25 cellular contexts compared by ENCODE assay signal in the genomic region with DNA sequence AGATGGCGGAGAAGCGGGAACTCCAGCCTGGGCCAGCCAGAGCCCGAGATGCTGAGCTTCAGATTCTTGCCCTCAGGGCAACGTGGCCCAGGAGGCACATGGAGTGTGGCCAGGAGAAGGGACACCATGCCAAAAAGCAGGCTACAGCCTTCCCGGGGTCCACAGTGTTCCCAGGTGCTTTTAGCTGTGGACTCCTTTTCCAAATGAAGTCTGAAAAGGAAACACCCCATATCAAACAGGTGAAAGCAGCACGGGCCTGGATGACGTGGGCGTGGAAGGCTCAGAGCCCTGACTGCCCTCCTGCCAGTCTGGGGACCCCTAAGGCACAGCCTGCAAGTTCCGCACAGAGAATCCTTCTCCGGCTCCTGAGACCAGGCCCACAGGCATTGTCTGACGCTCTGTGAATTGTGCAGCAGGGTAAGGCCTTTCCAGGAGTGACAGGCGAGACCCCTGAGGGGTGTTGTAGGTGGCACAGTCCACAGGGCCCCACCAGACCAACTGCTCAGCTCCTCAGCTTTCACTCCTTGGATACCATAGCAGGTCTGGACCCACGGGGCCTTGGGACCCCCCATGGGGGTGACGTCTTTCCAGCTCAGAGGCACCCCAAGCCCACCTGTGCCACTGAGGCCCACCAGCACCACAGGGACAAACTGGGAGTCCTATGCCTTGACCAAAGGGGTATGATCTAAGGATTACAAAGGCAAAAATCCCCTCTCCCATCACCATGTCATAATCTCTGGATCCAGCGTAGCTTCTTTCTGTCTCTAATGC.
"Had no signal": no experiment of that assay in that cellular context is flagged by ENCODE, and none has a peak within 500 bp of the region (broad histone marks: within the 10 kb centered on the region; RNA-seq: fewer than 3 reads in every experiment).

No MANE protein-coding gene starts in this region.

- H3K36me3 ChIP-seq: ascending aorta had no signal

- H3K4me1 ChIP-seq: ascending aorta, body of pancreas had no signal

- H3K9me3 ChIP-seq: ascending aorta, body of pancreas had no signal

- H3K27ac ChIP-seq: ascending aorta, body of pancreas had no signal

- H3K4me3 ChIP-seq: ascending aorta, body of pancreas, K562 had no signal

- DNase-seq: activated B cell treated with CpG ODN at 0.5 μM for 24 hours; activated CD4-positive, alpha-beta T cell treated with anti-CD3 and anti-CD28 coated beads for 1 hour; activated CD4-positive, alpha-beta T cell treated with anti-CD3 and anti-CD28 coated beads, Interleukin-2, amount 10 ng/mL, durations not matched to agents 24 days and 14 days; activated CD4-positive, alpha-beta T cell treated with anti-CD3 and anti-CD28 coated beads, Interleukin-2, amount 50 U/mL, for 48 hours; activated naive CD4-positive, alpha-beta T cell treated with Interleukin-2 at 50 U/mL for 16 hours; activated naive CD8-positive, alpha-beta T cell treated with anti-CD3 and anti-CD28 coated beads, Interleukin-2, amount 50 U/mL, for 24 hours; activated T-cell treated with anti-CD3 and anti-CD28 coated beads, Interleukin-2, amount 50 U/mL, for 1 hour; amniotic stem cell; body of pancreas; Karpas-422; MM.1S; NCI-H1105; NCI-H1436; NCI-H1694 treated with DMSO at 0.1 percent for 48 hours; NCI-H2029 treated with DMSO at 0.1 percent for 48 hours; NCI-H345; NCI-H510A treated with DMSO at 0.1 percent for 48 hours; NCI-H69; PC-3; SIG-M5; T-helper 17 cell; T-helper 9 cell had no signal

- H3K27me3 ChIP-seq: ascending aorta, body of pancreas had no signal

- ATAC-seq: activated naive CD4-positive, alpha-beta T cell treated with anti-CD3 and anti-CD28 coated beads, Interleukin-2, amount 50 U/mL, for 72 hours; activated naive CD8-positive, alpha-beta T cell treated with anti-CD3 and anti-CD28 coated beads, Interleukin-2, amount 50 U/mL, for 24 hours; body of pancreas; K562; PC-3; T-helper 17 cell had no signal
